ENCODE assay signal across 8 cellular contexts in the genomic region with DNA sequence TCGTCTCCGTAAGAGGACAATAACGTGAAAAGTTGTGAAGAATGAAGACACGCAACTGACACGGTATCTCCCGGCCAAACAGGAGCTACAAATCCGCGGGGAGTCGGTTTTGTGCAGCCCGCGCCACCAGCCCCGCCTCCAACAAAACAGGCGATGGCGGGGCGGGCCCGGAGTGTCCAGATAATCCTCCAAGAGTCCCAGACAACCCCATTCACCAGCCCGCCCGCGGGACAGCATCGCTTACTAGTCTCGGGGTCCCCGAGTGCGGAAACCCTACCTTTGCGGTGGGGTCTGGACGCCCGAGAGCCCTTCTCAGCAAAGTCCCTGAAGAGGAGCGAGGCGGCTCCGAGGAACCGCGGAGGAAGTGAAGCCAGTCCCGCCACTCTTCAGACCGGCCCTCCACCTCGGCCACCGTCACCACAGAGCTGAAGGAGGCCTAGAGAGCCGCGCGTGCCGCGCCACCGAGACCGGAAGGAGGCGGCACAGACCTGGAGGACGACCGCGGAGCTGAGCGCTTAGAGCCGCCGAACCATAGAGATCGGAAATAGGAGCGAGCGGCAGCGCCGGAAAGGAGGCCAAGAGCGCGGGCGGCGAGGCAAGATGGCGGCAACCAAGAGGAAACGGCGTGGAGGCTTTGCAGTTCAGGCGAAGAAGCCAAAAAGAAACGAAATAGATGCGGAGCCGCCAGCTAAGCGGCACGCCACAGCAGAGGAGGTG. TPM values are rescaled to one million over a fixed set of nuclear protein-coding genes. Genes with fewer than 3 reads are reported as not detected.
DNase-seq lines count a peak whose midpoint lies in the region; ATAC-seq and TF ChIP-seq lines count a peak whose summit lies in the region.

A gene with protein sequence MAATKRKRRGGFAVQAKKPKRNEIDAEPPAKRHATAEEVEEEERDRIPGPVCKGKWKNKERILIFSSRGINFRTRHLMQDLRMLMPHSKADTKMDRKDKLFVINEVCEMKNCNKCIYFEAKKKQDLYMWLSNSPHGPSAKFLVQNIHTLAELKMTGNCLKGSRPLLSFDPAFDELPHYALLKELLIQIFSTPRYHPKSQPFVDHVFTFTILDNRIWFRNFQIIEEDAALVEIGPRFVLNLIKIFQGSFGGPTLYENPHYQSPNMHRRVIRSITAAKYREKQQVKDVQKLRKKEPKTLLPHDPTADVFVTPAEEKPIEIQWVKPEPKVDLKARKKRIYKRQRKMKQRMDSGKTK (plus strand): TSS at position 573 of the 717 bp plus-strand sequence. CDS start 28 bp downstream, at position 601.
A gene with protein sequence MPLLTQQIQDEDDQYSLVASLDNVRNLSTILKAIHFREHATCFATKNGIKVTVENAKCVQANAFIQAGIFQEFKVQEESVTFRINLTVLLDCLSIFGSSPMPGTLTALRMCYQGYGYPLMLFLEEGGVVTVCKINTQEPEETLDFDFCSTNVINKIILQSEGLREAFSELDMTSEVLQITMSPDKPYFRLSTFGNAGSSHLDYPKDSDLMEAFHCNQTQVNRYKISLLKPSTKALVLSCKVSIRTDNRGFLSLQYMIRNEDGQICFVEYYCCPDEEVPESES (minus strand): TSS at position 366 of the 717 bp plus-strand sequence. CDS start 612 bp downstream, outside the sequence.

- no peak within 1 kb of the TSS for H2BK20ac ChIP-seq in H9 (ENCODE audit: low read depth, low read length, poor library complexity, severe bottlenecking)

- peak within 1 kb of the TSS; percentile 95 for H3K4me2 ChIP-seq in H9 (ENCODE audit: insufficient read depth, insufficient read length, low read length)

- no peak within 1 kb of the TSS for H2BK15ac ChIP-seq in H9 (ENCODE audit: low read depth, low read length)

- H3K14ac ChIP-seq in H9 (ENCODE audit: insufficient read depth, low read length) = peak within 1 kb of the TSS; percentile 95

- DNase-seq in H9 = peak; percentile 96
- DNase-seq in M059J (ENCODE audit: low read depth) = peak; percentile 98
- peak; percentile 95 for DNase-seq in activated T-helper 2 cell treated with anti-CD3 and anti-CD28 coated beads, Interferon-gamma antibody, Interleukin-2, Interleukin-4, amounts not matched to agents 10 μg/mL and 5 μg/mL and 100 μg/mL, durations not matched to agents 14 hours and 24 hours and 36 hours (ENCODE audit: low spot score)
- DNase-seq in fibroblast of peridontal ligament (ENCODE audit: extremely low read depth) = peak; percentile 96
- DNase-seq in natural killer cell = peak; percentile 87
- peak; percentile 94 for DNase-seq in stimulated activated naive CD4-positive, alpha-beta T cell treated with Interleukin-2 at 50 U/mL for 16 hours (lab: John Stamatoyannopoulos, UW)

- H2BK120ac ChIP-seq in H9 (ENCODE audit: low read depth, low read length, poor library complexity, severe bottlenecking) = no peak within 1 kb of the TSS

- H4K91ac ChIP-seq in H9 (ENCODE audit: insufficient read length, low read depth, low read length) = no peak within 1 kb of the TSS

- peak; percentile 92 to 99 (median 96) for ATAC-seq in natural killer cell

- H3K9ac ChIP-seq in ES-I3 (ENCODE audit: low read depth, low read length) = peak within 1 kb of the TSS; percentile 98
- H3K9ac ChIP-seq in H9 (ENCODE audit: extremely low read depth, insufficient read length, low read length) = peak within 1 kb of the TSS; percentile 98

- no peak within 1 kb of the TSS; the same call in 1 of the 2 replicates for H3K4ac ChIP-seq in H9 (ENCODE audit: low read depth, low read length)

- no peak within 1 kb of the TSS for H3T11ph ChIP-seq in H9 (ENCODE audit: low read length)

- peaks cover 18% of the 10 kb centered on the region for H3K36me3 ChIP-seq in ES-I3 (ENCODE audit: insufficient read depth, low read length)

- H2AK5ac ChIP-seq in H9 (ENCODE audit: insufficient read length, low read length) = no peak within 1 kb of the TSS

- H3K27ac Mint-ChIP-seq in H9 = peak within 1 kb of the TSS in 1 of 3 experiments; percentile 76; a peak in 3 of 7 replicates
- peak within 1 kb of the TSS; percentile 56 for H3K27ac Mint-ChIP-seq in activated T-helper 2 cell treated with anti-CD3 and anti-CD28 coated beads, Interferon-gamma antibody, Interleukin-2, Interleukin-4, amounts not matched to agents 10 μg/mL and 5 μg/mL and 100 μg/mL, durations not matched to agents 14 hours and 24 hours and 36 hours
- H3K27ac Mint-ChIP-seq in natural killer cell = no peak within 1 kb of the TSS

- H3K9me3 ChIP-seq in ES-I3 (ENCODE audit: control insufficient read depth, insufficient read depth, low read length) (no peaks in the 10 kb centered on the region), H9 (ENCODE audit: control insufficient read depth, low read depth, low read length) (no peaks in the 10 kb centered on the region)

- peak within 1 kb of the TSS; percentile 57 for H4K5ac ChIP-seq in H9 (ENCODE audit: insufficient read length, low read depth, low read length)

- peaks cover 5% of the 10 kb centered on the region for H3K23me2 ChIP-seq in H9 (ENCODE audit: insufficient read length, low read depth, low read length, poor library complexity, severe bottlenecking)

- TF ChIP-seq POLR2A in Raji (IDR thresholded peaks at IDR 0.05; ENCODE audit: insufficient read depth, low read depth, low read length) = peak; percentile 76

- H3K4me1 ChIP-seq in ES-I3 (ENCODE audit: insufficient read depth, low read length) = peaks cover 7% of the 10 kb centered on the region; the same call in 1 of the 2 replicates
- H3K4me1 ChIP-seq in H9 (ENCODE audit: insufficient read depth, low read length) = no peaks in the 10 kb centered on the region

- no peak within 1 kb of the TSS for H3K56ac ChIP-seq in H9 (ENCODE audit: insufficient read length, low read depth, low read length)

- no peak within 1 kb of the TSS for H4K8ac ChIP-seq in H9 (replicated peaks; ENCODE audit: insufficient read length, low read depth, low read length)

- no peak within 1 kb of the TSS for H3K23ac ChIP-seq in H9 (ENCODE audit: insufficient read length, low read depth, low read length)

- intact Hi-C loops in activated T-helper 2 cell treated with anti-CD3 and anti-CD28 coated beads, Interferon-gamma antibody, Interleukin-2, Interleukin-4, amounts not matched to agents 10 μg/mL and 5 μg/mL and 100 μg/mL, durations not matched to agents 14 hours and 24 hours and 36 hours (cut with micrococcal nuclease) = loop anchor here (1.0 to 10.0 kb wide), 4 partner anchors 9 to 1470 kb away; a partner anchor contains a TSS
- intact Hi-C loops in natural killer cell (cut with micrococcal nuclease) = loop anchor here (1.0 to 5.0 kb wide), 5 partner anchors 14 to 1473 kb away; a partner anchor contains a TSS

- no peak within 1 kb of the TSS for H2BK12ac ChIP-seq in H9 (ENCODE audit: insufficient read length, low read depth, low read length)

- H3K79me1 ChIP-seq in H9 (ENCODE audit: insufficient read depth, low read depth, low read length, poor library complexity, severe bottlenecking) = no peaks in the 10 kb centered on the region

- no peaks in the 10 kb centered on the region for H4K20me1 ChIP-seq in H9 (ENCODE audit: control insufficient read depth, insufficient read depth, insufficient read length)

- no peak for TF ChIP-seq CTCF in H9 (conservative IDR thresholded peaks at IDR 0.05)
- TF ChIP-seq CTCF in natural killer cell (IDR thresholded peaks at IDR 0.05) = no peak

- no peak within 1 kb of the TSS; a peak in 1 of 5 replicates for H3K4me3 Mint-ChIP-seq in H9
- H3K4me3 Mint-ChIP-seq in activated T-helper 2 cell treated with anti-CD3 and anti-CD28 coated beads, Interferon-gamma antibody, Interleukin-2, Interleukin-4, amounts not matched to agents 10 μg/mL and 5 μg/mL and 100 μg/mL, durations not matched to agents 14 hours and 24 hours and 36 hours (ENCODE audit: low read depth) = peak within 1 kb of the TSS; percentile 78
- H3K4me3 Mint-ChIP-seq in natural killer cell = no peak within 1 kb of the TSS

- H3K27me3 ChIP-seq in H9 (ENCODE audit: insufficient read depth, low read length) = no peaks in the 10 kb centered on the region

- H3K79me2 ChIP-seq in H9 (ENCODE audit: insufficient read depth, low read length) = peaks cover 30% of the 10 kb centered on the region

- H3K4me1 Mint-ChIP-seq in H9 (peaks cover 21 to 25% of the 10 kb centered on the region in 2 experiments), natural killer cell (peaks cover 18 to 32% of the 10 kb centered on the region in 2 donors)
- peaks cover 18% of the 10 kb centered on the region for H3K4me1 Mint-ChIP-seq in activated T-helper 2 cell treated with anti-CD3 and anti-CD28 coated beads, Interferon-gamma antibody, Interleukin-2, Interleukin-4, amounts not matched to agents 10 μg/mL and 5 μg/mL and 100 μg/mL, durations not matched to agents 14 hours and 24 hours and 36 hours (ENCODE audit: low read depth)

- no peaks in the 10 kb centered on the region for H3K27me3 Mint-ChIP-seq in H9 (ENCODE audit: low read depth)
- H3K27me3 Mint-ChIP-seq in activated T-helper 2 cell treated with anti-CD3 and anti-CD28 coated beads, Interferon-gamma antibody, Interleukin-2, Interleukin-4, amounts not matched to agents 10 μg/mL and 5 μg/mL and 100 μg/mL, durations not matched to agents 14 hours and 24 hours and 36 hours (ENCODE audit: low read depth) = no peaks in the 10 kb centered on the region
- no peaks in the 10 kb centered on the region for H3K27me3 Mint-ChIP-seq in natural killer cell (ENCODE audit: low read depth in 2 of 2)

- H3K36me3 Mint-ChIP-seq in H9 (ENCODE audit: insufficient read depth in 1 of 3, low read depth in 3 of 3) (peaks cover 27 to 55% (median 48%) of the 10 kb centered on the region in 3 experiments), natural killer cell (peaks cover 7% of the 10 kb centered on the region)
- H3K36me3 Mint-ChIP-seq in activated T-helper 2 cell treated with anti-CD3 and anti-CD28 coated beads, Interferon-gamma antibody, Interleukin-2, Interleukin-4, amounts not matched to agents 10 μg/mL and 5 μg/mL and 100 μg/mL, durations not matched to agents 14 hours and 24 hours and 36 hours (ENCODE audit: low read depth) = peaks cover 57% of the 10 kb centered on the region

- H3K9me3 Mint-ChIP-seq in H9 (no peaks in the 10 kb centered on the region), natural killer cell (no peaks in the 10 kb centered on the region)
- H3K9me3 Mint-ChIP-seq in activated T-helper 2 cell treated with anti-CD3 and anti-CD28 coated beads, Interferon-gamma antibody, Interleukin-2, Interleukin-4, amounts not matched to agents 10 μg/mL and 5 μg/mL and 100 μg/mL, durations not matched to agents 14 hours and 24 hours and 36 hours = no peaks in the 10 kb centered on the region

- no CpG with 5 or more reads among the region's 67 CpGs for WGBS in H9 (ENCODE audit: extremely low coverage, insufficient read length, low lambda C conversion rate)

- peak within 1 kb of the TSS; percentile 6 for H2AFZ ChIP-seq in H9 (ENCODE audit: low read length)

- H2BK5ac ChIP-seq in H9 (ENCODE audit: insufficient read length, low read length) = no peak within 1 kb of the TSS

- H3K27ac ChIP-seq in H9 (ENCODE audit: insufficient read length, low read depth, low read length) = peak within 1 kb of the TSS; percentile 2

- peak within 1 kb of the TSS; percentile 93 for H3K18ac ChIP-seq in H9 (ENCODE audit: insufficient read length, low read depth, low read length)

RNA-seq across cellular contexts. Expression of the first gene that starts in this region (rescaled TPM):
- total RNA-seq in H9 (2021) = 72.2 and 77.0 TPM in 2 replicates
- total RNA-seq in M059J (2014; rRNA removed; shearing (Covaris generic)) = 64.4 and 77.6 TPM in 2 replicates
- 86.2 and 91.8 TPM in 2 replicates for total RNA-seq in activated T-helper 2 cell treated with anti-CD3 and anti-CD28 coated beads, Interferon-gamma antibody, Interleukin-2, Interleukin-4, amounts not matched to agents 10 μg/mL and 5 μg/mL and 100 μg/mL, durations not matched to agents 14 hours and 24 hours and 36 hours
- 10 to 100 TPM; 18.0 to 30.9 (median 30.6) TPM for total RNA-seq in natural killer cell

RNA-seq across cellular contexts. Expression of the second gene that starts in this region (rescaled TPM):
- total RNA-seq in H9 (2021) = 39.5 and 41.0 TPM in 2 replicates
- 69.2 and 71.1 TPM in 2 replicates for total RNA-seq in M059J (2014; rRNA removed; shearing (Covaris generic))
- 37.6 and 42.3 TPM in 2 replicates for total RNA-seq in activated T-helper 2 cell treated with anti-CD3 and anti-CD28 coated beads, Interferon-gamma antibody, Interleukin-2, Interleukin-4, amounts not matched to agents 10 μg/mL and 5 μg/mL and 100 μg/mL, durations not matched to agents 14 hours and 24 hours and 36 hours
- 10 to 100 TPM; 24.3 to 30.9 (median 29.7) TPM for total RNA-seq in natural killer cell

Comparison
In these comparisons a context has a peak if more than half of its experiments do, and no peak if none do; other contexts are left out.
1. Peak in every context shown above with its lines: DNase-seq, ATAC-seq and H3K27ac ChIP-seq.